16 cellular contexts compared by ENCODE assay signal in genomic region chr5:172438304-172438652, GRCh38. TPM values are rescaled to one million over a fixed set of nuclear protein-coding genes. Genes with fewer than 3 reads are reported as not detected.
DNase-seq lines count a peak whose midpoint lies in the region; ATAC-seq and TF ChIP-seq lines count a peak whose summit lies in the region.
"Had no signal": no experiment of that assay in that cellular context is flagged by ENCODE, and none has a peak within 500 bp of the region (broad histone marks: within the 10 kb centered on the region; RNA-seq: fewer than 3 reads in every experiment).

No MANE protein-coding gene starts in this region.

- H3K9me3 ChIP-seq in SK-N-MC (ENCODE audit: low read depth, low read length) (no peaks in the 10 kb centered on the region), gastrocnemius medialis (no peaks in the 10 kb centered on the region)

- no peak for ATAC-seq in gastrocnemius medialis
- ATAC-seq: naive thymus-derived CD8-positive, alpha-beta T cell had no signal

- H3K9ac ChIP-seq in SK-N-MC (ENCODE audit: insufficient read length) = peak overlapping the region; percentile 50

- H3K4me3 ChIP-seq in SK-N-MC (peak overlapping the region; percentile 69), gastrocnemius medialis (no peak overlapping the region)

- H3K36me3 ChIP-seq in SK-N-MC (ENCODE audit: insufficient read depth, low read length) = no peaks in the 10 kb centered on the region
- no peaks in the 10 kb centered on the region for H3K36me3 ChIP-seq in gastrocnemius medialis
- H3K36me3 ChIP-seq: brain microvascular endothelial cell had no signal

- TF ChIP-seq CTCF in gastrocnemius medialis (IDR thresholded peaks at IDR 0.05 in 4 of 5, conservative IDR thresholded peaks at IDR 0.05 in 1 of 5) = no peak

- H3K27ac ChIP-seq in SK-N-MC = peak overlapping the region; percentile 83; the same call in 1 of the 2 replicates
- H3K27ac ChIP-seq in gastrocnemius medialis = peak overlapping the region; percentile 33 to 58 (median 38)
- H3K27ac ChIP-seq: brain microvascular endothelial cell had no signal

- TF ChIP-seq POLR2A in gastrocnemius medialis (IDR thresholded peaks at IDR 0.05) = no peak

- DNase-seq in C1 segment of cervical spinal cord (lab: John Stamatoyannopoulos, UW) (peak in 11 of 14 donors; percentile 52 to 81 (median 63)), SK-N-MC (ENCODE audit: low read depth, low spot score) (no peak), globus pallidus (ENCODE audit: low spot score) (peak; percentile 80), gastrocnemius medialis (no peak), NCI-H1092 treated with DMSO at 0.1 percent for 48 hours (lab: John Stamatoyannopoulos, UW) (no peak), HK-2 (ENCODE audit: unreplicated experiment) (no peak), NCI-H1417 (lab: John Stamatoyannopoulos, UW) (no peak), SW 1271 (lab: John Stamatoyannopoulos, UW) (no peak)
- DNase-seq: activated CD4-positive, alpha-beta T cell treated with anti-CD3 and anti-CD28 coated beads for 4 hours; activated T-cell treated with anti-CD3 and anti-CD28 coated beads, Interleukin-2, amount 50 U/mL, for 48 hours; brain microvascular endothelial cell; HCEC 1CT; KBM-7; naive thymus-derived CD8-positive, alpha-beta T cell; NCI-H187 treated with DMSO at 0.1 percent for 48 hours; NK-92 treated with Interleukin-12 subunit alpha and Interleukin-12 subunit beta, amount 100 ng/mL, for 24 hours had no signal

- peaks cover 10 to 22% of the 10 kb centered on the region in 2 donors for H3K4me1 ChIP-seq in gastrocnemius medialis

- intact Hi-C loops in gastrocnemius medialis (cut with DNase I; ENCODE audit: low total_unique reads) = no loop called here

- in situ Hi-C loops in gastrocnemius medialis (cut with MboI; ENCODE audit: low sequenced_read_pairs in 4 of 4) = no loop called here

- no peaks in the 10 kb centered on the region for H3K27me3 ChIP-seq in gastrocnemius medialis
- H3K27me3 ChIP-seq: brain microvascular endothelial cell had no signal

RNA-seq across cellular contexts. Expression of gene SH3PXD2B, which starts 16.0 kb away (rescaled TPM):
- 10 to 100 TPM in 1 of 4 donors, 1 to 10 TPM in 3; 2.7 to 10.2 (median 4.2) TPM for total RNA-seq in gastrocnemius medialis

Comparison
In these comparisons a context has a peak if more than half of its experiments do, and no peak if none do; other contexts are left out.
1. DNase-seq: peak in C1 segment of cervical spinal cord (11 of 14) and globus pallidus (single experiment); none in SK-N-MC (single experiment), gastrocnemius medialis (0 of 2), NCI-H1092 treated with DMSO at 0.1 percent for 48 hours (single experiment), HK-2 (single experiment), NCI-H1417 (0 of 3) and SW 1271 (0 of 2).